26 cellular contexts compared by ENCODE assay signal in the genomic region with DNA sequence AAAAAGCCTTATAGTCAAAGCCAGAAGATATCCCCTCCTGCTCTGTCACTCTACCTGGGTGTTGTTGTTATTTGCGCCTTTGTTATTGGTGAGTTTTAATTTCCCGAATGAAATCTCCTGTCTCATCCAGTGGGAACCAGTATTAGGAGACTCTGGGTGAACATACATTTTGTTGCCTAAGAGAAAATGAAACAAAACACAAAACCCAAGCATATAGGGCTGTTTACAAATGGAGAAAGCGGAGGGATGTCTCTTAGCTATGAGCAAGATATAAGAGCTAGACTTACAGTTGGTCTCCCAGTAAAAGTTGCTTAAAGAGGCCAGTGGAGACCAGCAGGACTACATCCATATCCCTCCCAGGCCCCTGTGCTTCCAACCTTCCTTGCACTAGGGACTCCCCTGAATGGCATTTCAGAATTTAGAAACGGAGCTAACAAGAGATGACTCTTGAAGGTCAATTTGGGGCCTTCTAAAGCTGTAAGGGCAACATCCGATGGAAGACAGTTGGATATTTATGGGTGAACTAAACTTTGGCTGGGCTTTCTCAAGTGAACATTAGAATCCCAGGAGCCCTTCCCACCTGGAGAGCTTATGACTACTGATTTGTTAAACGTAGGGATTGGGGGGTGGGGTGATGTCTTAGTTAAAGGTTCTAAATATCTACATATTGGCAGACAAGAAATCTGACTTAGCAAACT. TPM values are rescaled to one million over a fixed set of nuclear protein-coding genes. Genes with fewer than 3 reads are reported as not detected.
A peak's percentile ranks its signal among the peaks of the same experiment; 100 is the strongest.
DNase-seq lines count a peak whose midpoint lies in the region; ATAC-seq, FAIRE-seq and TF ChIP-seq lines count a peak whose summit lies in the region.
"Had no signal": no experiment of that assay in that cellular context is flagged by ENCODE, and none has a peak within 500 bp of the region (broad histone marks: within the 10 kb centered on the region; RNA-seq: fewer than 3 reads in every experiment).

No MANE protein-coding gene starts in this region.

- no peak overlapping the region for H3K27ac Mint-ChIP-seq in activated naive CD4-positive, alpha-beta T cell treated with anti-CD3 and anti-CD28 coated beads, Interleukin-2, amount 50 U/mL, for 24 hours
- no peak overlapping the region for H3K27ac Mint-ChIP-seq in WTC11
- H3K27ac Mint-ChIP-seq in stimulated activated naive B cell treated with anti-CD40 and anti-IgM and Interleukin-4, amounts not matched to agents 10 μg/mL and 1 μg/mL and 100 μg/mL, for 72 hours = peak overlapping the region; percentile 20
- H3K27ac Mint-ChIP-seq: activated T-helper 17 cell treated with anti-CD3 and anti-CD28 coated beads, Interleukin-2, amount 50 U/mL, for 72 hours had no signal

- no peak overlapping the region for H3K9ac ChIP-seq in endothelial cell of umbilical vein (replicated peaks; ENCODE audit: extremely low read depth, insufficient read depth, low read length)

- TF ChIP-seq CTCF in WTC11 (IDR thresholded peaks at IDR 0.05) = no peak
- TF ChIP-seq CTCF in endothelial cell of umbilical vein (IDR thresholded peaks at IDR 0.05; ENCODE audit: extremely low read depth in 1 of 2, insufficient read depth in 1 of 2, low read depth in 1 of 2, low read length in 2 of 2) = no peak

- dilution Hi-C loops in endothelial cell of umbilical vein (cut with MboI; ENCODE audit: extremely low pct_ligation_motif_present, low sequenced_read_pairs) = no loop called here

- H3K27ac ChIP-seq in endothelial cell of umbilical vein (ENCODE audit: insufficient read depth, low read depth, low read length) (no peak overlapping the region), caudate nucleus (ENCODE audit: low read depth, low read length) (no peak overlapping the region)
- H3K27ac ChIP-seq: esophagus squamous epithelium, left lung, testis had no signal

- DNase-seq in activated naive CD4-positive, alpha-beta T cell (lab: John Stamatoyannopoulos, UW) = no peak
- DNase-seq in WTC11 (ENCODE audit: low spot score) (no peak), endothelial cell of umbilical vein (ENCODE audit: low read depth, low spot score) (no peak), caudate nucleus (lab: John Stamatoyannopoulos, UW) (no peak), globus pallidus (ENCODE audit: low spot score) (no peak)
- DNase-seq in stimulated activated naive B cell treated with anti-CD40 and anti-IgM and Interleukin-4, amounts not matched to agents 10 μg/mL and 1 μg/mL and 100 μg/mL, for 72 hours = no peak
- DNase-seq: ACHN; activated CD4-positive, alpha-beta T cell treated with anti-CD3 and anti-CD28 coated beads, Interleukin-2, amount 50 U/mL, for 4 hours; amniotic stem cell; central memory CD4-positive, alpha-beta T cell; DND-41; esophagus squamous epithelium; GOT3; midbrain; MM.1S; NCI-H146; NCI-H2171; NCI-H526 treated with DMSO at 0.1 percent for 48 hours; stimulated activated CD4-positive, alpha-beta T cell treated with anti-CD3 and anti-CD28 coated beads, Interleukin-12 subunit alpha, Interleukin-12 subunit beta, amount 100 ng/mL, for 4 hours; testis had no signal

- intact Hi-C loops in endothelial cell of umbilical vein (cut with micrococcal nuclease) = loop anchor here (5.0 kb wide), 1 partner anchor 523 kb away; a partner anchor contains a TSS

- peaks cover 84 to 98% of the 10 kb centered on the region in 2 experiments for H3K27me3 ChIP-seq in endothelial cell of umbilical vein (ENCODE audit: control insufficient read depth in 2 of 2, insufficient read depth in 2 of 2, low read length in 2 of 2)
- H3K27me3 ChIP-seq: testis had no signal

- no peaks in the 10 kb centered on the region for H3K9me3 Mint-ChIP-seq in activated naive CD4-positive, alpha-beta T cell treated with anti-CD3 and anti-CD28 coated beads, Interleukin-2, amount 50 U/mL, for 24 hours
- H3K9me3 Mint-ChIP-seq in WTC11 = no peaks in the 10 kb centered on the region
- H3K9me3 Mint-ChIP-seq in stimulated activated naive B cell treated with anti-CD40 and anti-IgM and Interleukin-4, amounts not matched to agents 10 μg/mL and 1 μg/mL and 100 μg/mL, for 72 hours = no peaks in the 10 kb centered on the region
- H3K9me3 Mint-ChIP-seq: activated T-helper 17 cell treated with anti-CD3 and anti-CD28 coated beads, Interleukin-2, amount 50 U/mL, for 72 hours had no signal

- FAIRE-seq in endothelial cell of umbilical vein (lab: Jason Lieb, UNC) = no peak
- FAIRE-seq: GM18507 had no signal

- H3K36me3 Mint-ChIP-seq in activated naive CD4-positive, alpha-beta T cell treated with anti-CD3 and anti-CD28 coated beads, Interleukin-2, amount 50 U/mL, for 24 hours = no peaks in the 10 kb centered on the region
- H3K36me3 Mint-ChIP-seq in WTC11 = no peaks in the 10 kb centered on the region
- H3K36me3 Mint-ChIP-seq in stimulated activated naive B cell treated with anti-CD40 and anti-IgM and Interleukin-4, amounts not matched to agents 10 μg/mL and 1 μg/mL and 100 μg/mL, for 72 hours = peaks cover 0 to 3% of the 10 kb centered on the region in 2 donors

- H2AFZ ChIP-seq in endothelial cell of umbilical vein (ENCODE audit: low read depth, low read length) = no peak overlapping the region

- peaks cover 33% of the 10 kb centered on the region for H3K27me3 Mint-ChIP-seq in activated naive CD4-positive, alpha-beta T cell treated with anti-CD3 and anti-CD28 coated beads, Interleukin-2, amount 50 U/mL, for 24 hours
- H3K27me3 Mint-ChIP-seq in WTC11 (ENCODE audit: low read depth) = peaks cover 94% of the 10 kb centered on the region
- H3K27me3 Mint-ChIP-seq in stimulated activated naive B cell treated with anti-CD40 and anti-IgM and Interleukin-4, amounts not matched to agents 10 μg/mL and 1 μg/mL and 100 μg/mL, for 72 hours = peaks cover 80 to 97% of the 10 kb centered on the region in 2 donors

- H3K4me2 ChIP-seq in endothelial cell of umbilical vein (ENCODE audit: insufficient read depth, low read length) = no peak overlapping the region

- no peaks in the 10 kb centered on the region for H3K9me1 ChIP-seq in endothelial cell of umbilical vein (replicated peaks; ENCODE audit: control insufficient read depth, extremely low read depth, insufficient read depth, low read length)

- H3K4me3 Mint-ChIP-seq in activated naive CD4-positive, alpha-beta T cell treated with anti-CD3 and anti-CD28 coated beads, Interleukin-2, amount 50 U/mL, for 24 hours = peak overlapping the region; percentile 76
- peak overlapping the region; percentile 75 for H3K4me3 Mint-ChIP-seq in WTC11
- no peak overlapping the region for H3K4me3 Mint-ChIP-seq in stimulated activated naive B cell treated with anti-CD40 and anti-IgM and Interleukin-4, amounts not matched to agents 10 μg/mL and 1 μg/mL and 100 μg/mL, for 72 hours

- no TSS peak for BruUV-seq in endothelial cell of umbilical vein (replicated peaks; lab: Mats Ljungman, UMichigan)

- CTCF ChIA-PET in WTC11 (lab: Charles Lee) (interaction anchor here (0.8 to 1.0 kb wide), 2 partner anchors 9 to 38 kb away, joined by 3 read pairs; no protein-coding TSS in a partner anchor), endothelial cell of umbilical vein (lab: Charles Lee) (interaction anchor here (0.6 to 2.9 kb wide), 4 partner anchors 9 to 617 kb away, joined by 3 to 14 read pairs (median 5); no protein-coding TSS in a partner anchor)

- no peaks in the 10 kb centered on the region for H3K36me3 ChIP-seq in endothelial cell of umbilical vein (ENCODE audit: control insufficient read depth in 2 of 2, extremely low read depth in 1 of 2, insufficient read depth in 2 of 2, low read length in 2 of 2)
- H3K36me3 ChIP-seq: esophagus squamous epithelium, left lung had no signal

- H3K4me3 ChIP-seq in endothelial cell of umbilical vein (replicated peaks in 1 of 3; ENCODE audit: insufficient read depth in 1 of 3, low read depth in 1 of 3, low read length in 3 of 3) = no peak overlapping the region
- H3K4me3 ChIP-seq: esophagus squamous epithelium, left lung, testis had no signal

- POLR2A ChIA-PET in WTC11 (lab: Charles Lee) (no interaction called here), endothelial cell of umbilical vein (lab: Charles Lee) (no interaction called here)

- ATAC-seq in WTC11 (no peak), HG03025 (IDR thresholded peaks at IDR 0.05; ENCODE audit: low FRiP score, unreplicated experiment) (no peak)
- ATAC-seq in stimulated activated naive B cell treated with anti-CD40 and anti-IgM and Interleukin-4, amounts not matched to agents 10 μg/mL and 1 μg/mL and 100 μg/mL, for 72 hours (replicated peaks) = no peak
- ATAC-seq: activated T-helper 17 cell treated with anti-CD3 and anti-CD28 coated beads, Interleukin-2, amount 50 U/mL, for 72 hours; left lung had no signal

- H4K20me1 ChIP-seq in endothelial cell of umbilical vein (replicated peaks; ENCODE audit: control insufficient read depth, extremely low read depth, insufficient read depth, low read length) = peaks cover 2% of the 10 kb centered on the region

- H3K4me1 ChIP-seq in endothelial cell of umbilical vein (ENCODE audit: control insufficient read depth, extremely low read depth, insufficient read depth, low read length) = peaks cover 16% of the 10 kb centered on the region

- peaks cover 39% of the 10 kb centered on the region for H3K4me1 Mint-ChIP-seq in activated naive CD4-positive, alpha-beta T cell treated with anti-CD3 and anti-CD28 coated beads, Interleukin-2, amount 50 U/mL, for 24 hours
- H3K4me1 Mint-ChIP-seq in WTC11 = peaks cover 77% of the 10 kb centered on the region
- H3K4me1 Mint-ChIP-seq in stimulated activated naive B cell treated with anti-CD40 and anti-IgM and Interleukin-4, amounts not matched to agents 10 μg/mL and 1 μg/mL and 100 μg/mL, for 72 hours = peaks cover 27 to 45% of the 10 kb centered on the region in 2 donors

- H3K79me2 ChIP-seq in endothelial cell of umbilical vein (ENCODE audit: control insufficient read depth, insufficient read depth, low read length) = no peaks in the 10 kb centered on the region

- no peaks in the 10 kb centered on the region for H3K9me3 ChIP-seq in endothelial cell of umbilical vein (replicated peaks; ENCODE audit: control insufficient read depth, insufficient read depth, low read length)
- H3K9me3 ChIP-seq: esophagus squamous epithelium, left lung, testis had no signal

- no peak for TF ChIP-seq POLR2A in endothelial cell of umbilical vein (IDR thresholded peaks at IDR 0.05; ENCODE audit: low read depth, low read length)

TF ChIP-seq in WTC11, 78 proteins besides CTCF, POLR2A, EP300 and RAD21 (continues in another document):
- TF ChIP-seq FOXK1 (CRISPR knock-in tag; IDR thresholded peaks at IDR 0.05) = no peak
- no peak for TF ChIP-seq RELA (CRISPR knock-in tag; IDR thresholded peaks at IDR 0.05; ENCODE audit: borderline replicate concordance)

TF ChIP-seq in endothelial cell of umbilical vein, 7 proteins besides CTCF, POLR2A, EP300 and RAD21 (continues in another document):
- peak; percentile 61 for TF ChIP-seq EZH2 (IDR thresholded peaks at IDR 0.05; ENCODE audit: borderline replicate concordance, low read depth, low read length, severe bottlenecking)

RNA-seq across cellular contexts. Expression of a gene that starts 2.7 kb away (rescaled TPM):
- total RNA-seq in WTC11 (2021) (0.76 to 1.4 TPM (median 1.1 TPM) in 3 replicates), endothelial cell of umbilical vein (not detected in 2 replicates)
- not detected in 2 replicates for polyA plus RNA-seq in endothelial cell of umbilical vein
- not detected in 2 replicates for polyA plus RNA-seq in endothelial cell of umbilical vein (2011; cell fraction: cytosol; rRNA removed)
- not detected in 2 replicates for polyA plus RNA-seq in endothelial cell of umbilical vein (2011; cell fraction: nucleus; rRNA removed)
- not detected in 2 replicates for polyA plus RNA-seq in endothelial cell of umbilical vein (2012)
- polyA minus RNA-seq in endothelial cell of umbilical vein = not detected in 2 replicates
- polyA minus RNA-seq in endothelial cell of umbilical vein (2011; cell fraction: cytosol; rRNA and poly(A)+ RNA removed) = not detected
- polyA minus RNA-seq in endothelial cell of umbilical vein (2011; cell fraction: nucleus; rRNA and poly(A)+ RNA removed) = not detected in 2 replicates
- total RNA-seq: glomerular endothelial cell had no signal

Comparison
In these comparisons a context has a peak if more than half of its experiments do, and no peak if none do; other contexts are left out.
1. H3K4me3 Mint-ChIP-seq: peak in activated naive CD4-positive, alpha-beta T cell treated with anti-CD3 and anti-CD28 coated beads, Interleukin-2, amount 50 U/mL, for 24 hours (single experiment) and WTC11 (single experiment); none in stimulated activated naive B cell treated with anti-CD40 and anti-IgM and Interleukin-4, amounts not matched to agents 10 μg/mL and 1 μg/mL and 100 μg/mL, for 72 hours (0 of 2).